In the genomic region with DNA sequence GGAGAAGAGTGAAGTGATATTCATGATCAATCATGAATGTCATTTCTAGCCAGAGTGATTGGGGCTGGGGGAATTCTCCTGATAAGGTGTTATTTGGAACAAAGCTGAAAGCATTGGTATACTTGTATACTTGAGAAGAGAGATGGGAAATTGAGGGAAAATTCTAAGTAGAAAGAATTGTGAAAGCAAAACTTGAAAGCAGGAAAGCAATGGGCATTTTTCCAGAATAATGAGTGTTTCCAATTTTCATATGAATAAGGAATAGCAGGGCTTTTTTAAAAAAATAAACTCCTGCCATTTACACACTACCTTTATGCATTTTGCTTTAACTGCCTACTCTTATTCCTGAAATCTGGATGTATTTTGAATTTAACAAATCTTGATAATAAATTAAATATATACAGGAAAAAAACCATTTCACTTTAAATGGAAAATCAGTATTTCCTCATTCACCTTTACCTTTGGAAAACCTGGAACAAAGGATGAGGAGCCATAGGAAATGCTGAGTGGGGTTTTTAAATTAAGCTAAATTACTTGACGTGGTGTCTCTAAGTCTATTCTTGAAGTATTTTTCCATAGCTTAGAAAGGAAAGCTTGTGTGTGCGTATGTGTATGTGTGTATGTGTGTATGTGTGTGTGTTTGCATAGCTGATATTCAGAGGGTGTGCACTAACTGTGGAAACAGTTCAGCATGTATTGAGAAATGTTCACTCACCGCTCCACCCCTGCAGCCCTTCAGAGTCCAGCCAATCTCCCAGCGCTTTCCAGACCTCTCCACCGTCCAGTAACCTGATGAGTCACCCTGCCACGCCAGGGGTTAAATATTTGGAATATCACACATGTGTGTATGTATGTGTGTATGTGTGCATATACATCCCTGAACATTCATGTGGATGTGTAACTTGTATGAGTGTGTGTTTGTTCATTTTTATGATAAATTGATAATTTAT, we compare ENCODE assay signal across 18 cellular contexts.
DNase-seq lines count a peak whose midpoint lies in the region; ATAC-seq and TF ChIP-seq lines count a peak whose summit lies in the region.
"Had no signal": no experiment of that assay in that cellular context is flagged by ENCODE, and none has a peak within 500 bp of the region (broad histone marks: within the 10 kb centered on the region; RNA-seq: fewer than 3 reads in every experiment).

No MANE protein-coding gene starts in this region.

- in situ Hi-C loops in brain microvascular endothelial cell (cut with HindIII; ENCODE audit: low pct_ligation_motif_present, low sequenced_read_pairs): no loop called here

- H3K9me3 ChIP-seq in MG63 (no peaks in the 10 kb centered on the region), PC-9 (ENCODE audit: insufficient read depth, low read depth) (no peaks in the 10 kb centered on the region)
- H3K9me3 ChIP-seq: pancreas had no signal

- POLR2A ChIA-PET in PC-9 (lab: Charles Lee; ENCODE audit: unreplicated experiment): no interaction called here

- H4K20me1 ChIP-seq in PC-9 (ENCODE audit: insufficient read depth): no peaks in the 10 kb centered on the region

- DNase-seq in EH (ENCODE audit: low read depth): peak; percentile 46
- DNase-seq in MG63: peak; percentile 53
- peak; percentile 80 for DNase-seq in brain microvascular endothelial cell
- DNase-seq in kidney tubule cell (ENCODE audit: low spot score): peak; percentile 57
- DNase-seq in PC-9: no peak
- no peak for DNase-seq in NCI-H2171 (lab: John Stamatoyannopoulos, UW)
- DNase-seq: activated CD4-positive, alpha-beta T cell treated with anti-CD3 and anti-CD28 coated beads, Interleukin-2, amount 50 U/mL, for 1 hour; activated naive CD4-positive, alpha-beta T cell; cortex of kidney; KG1; naive thymus-derived CD4-positive, alpha-beta T cell; NCI-H1105 treated with DMSO at 0.1 percent for 48 hours; NCI-H774; pancreas; stimulated activated naive CD8-positive, alpha-beta T cell treated with anti-CD3 and anti-CD28 coated beads, Interleukin-15, amount 100 ng/mL, for 72 hours; trophoblast cell had no signal

- no peaks in the 10 kb centered on the region for H3K36me3 ChIP-seq in MG63
- no peaks in the 10 kb centered on the region for H3K36me3 ChIP-seq in brain microvascular endothelial cell (replicated peaks)
- H3K36me3 ChIP-seq in PC-9 (ENCODE audit: low read depth): no peaks in the 10 kb centered on the region
- H3K36me3 ChIP-seq: pancreas had no signal

- H3K4me3 ChIP-seq in MG63 (no peak overlapping the region), brain microvascular endothelial cell (ENCODE audit: low read depth, low read length) (no peak overlapping the region), PC-9 (no peak overlapping the region)
- H3K4me3 ChIP-seq: pancreas had no signal

- CTCF ChIA-PET in PC-9 (lab: Charles Lee): no interaction called here

- no peak for ATAC-seq in GM21515 (IDR thresholded peaks at IDR 0.05; ENCODE audit: unreplicated experiment)
- ATAC-seq in GM21737 (IDR thresholded peaks at IDR 0.05; ENCODE audit: unreplicated experiment): no peak
- ATAC-seq: naive thymus-derived CD4-positive, alpha-beta T cell; pancreas; stimulated activated naive CD8-positive, alpha-beta T cell treated with anti-CD3 and anti-CD28 coated beads, Interleukin-15, amount 100 ng/mL, for 72 hours had no signal

- no peaks in the 10 kb centered on the region for H3K9me2 ChIP-seq in PC-9 (ENCODE audit: insufficient read depth)

- intact Hi-C loops in PC-9 (cut with micrococcal nuclease; ENCODE audit: unreplicated experiment): no loop called here

- no peaks in the 10 kb centered on the region for H3K27me3 ChIP-seq in MG63
- H3K27me3 ChIP-seq in brain microvascular endothelial cell (replicated peaks): no peaks in the 10 kb centered on the region
- H3K27me3 ChIP-seq in PC-9 (ENCODE audit: insufficient read depth, low read depth): peaks cover 2% of the 10 kb centered on the region; the same call in 1 of the 2 replicates

- H3K4me1 ChIP-seq in PC-9 (replicated peaks; ENCODE audit: insufficient read depth): no peaks in the 10 kb centered on the region
- H3K4me1 ChIP-seq: pancreas had no signal

- H3F3A ChIP-seq in PC-9 (ENCODE audit: insufficient read depth, low read depth): no peaks in the 10 kb centered on the region

- no peak overlapping the region for H2AFZ ChIP-seq in PC-9

- TF ChIP-seq CTCF in brain microvascular endothelial cell (IDR thresholded peaks at IDR 0.05; ENCODE audit: low read depth, low read length, missing control alignments) (no peak), PC-9 (conservative IDR thresholded peaks at IDR 0.05) (no peak)

- H3K79me2 ChIP-seq in PC-9 (ENCODE audit: low read depth): no peaks in the 10 kb centered on the region

- no peak overlapping the region for H3K4me2 ChIP-seq in PC-9

- BruUV-seq in PC-9 (replicated peaks; lab: Mats Ljungman, UMichigan): no TSS peak

- no peak overlapping the region for H3K27ac ChIP-seq in brain microvascular endothelial cell
- no peak overlapping the region for H3K27ac ChIP-seq in PC-9
- H3K27ac ChIP-seq: pancreas had no signal

Comparison
In these comparisons a context has a peak if more than half of its experiments do, and no peak if none do; other contexts are left out.
1. DNase-seq: peak in EH (single experiment), MG63 (single experiment), brain microvascular endothelial cell (single experiment) and kidney tubule cell (single experiment); none in PC-9 (0 of 2) and NCI-H2171 (single experiment).